ENCODE assay signal across 18 cellular contexts in the genomic region with DNA sequence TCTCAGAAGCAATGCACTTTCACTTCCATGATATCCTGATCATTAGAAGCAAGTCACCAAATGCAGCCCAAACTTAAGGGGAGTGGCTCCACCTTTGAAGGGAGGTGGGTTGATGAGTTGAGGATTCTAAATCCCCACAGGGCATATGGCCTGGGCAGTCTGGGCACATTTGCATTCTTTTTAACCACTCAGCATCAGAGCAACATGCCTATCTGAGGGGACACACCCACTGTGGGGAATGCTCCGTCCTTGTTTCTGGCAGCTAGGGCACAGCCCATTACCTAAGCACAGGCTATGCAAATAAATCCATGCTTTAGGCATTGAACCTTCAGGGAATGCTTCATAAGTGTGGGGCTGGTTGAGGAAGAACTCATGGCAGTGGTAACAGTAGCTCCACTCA.
"Had no signal": no experiment of that assay in that cellular context is flagged by ENCODE, and none has a peak within 500 bp of the region (broad histone marks: within the 10 kb centered on the region; RNA-seq: fewer than 3 reads in every experiment).

No MANE protein-coding gene starts in this region.

- H3K36me3 ChIP-seq: brain microvascular endothelial cell, neural progenitor cell, right atrium auricular region, tibial artery had no signal

- H3K9me3 ChIP-seq: right atrium auricular region, tibial artery had no signal

- H3K27me3 ChIP-seq: brain microvascular endothelial cell, neural progenitor cell, right atrium auricular region, tibial artery had no signal

- H3K27me3 Mint-ChIP-seq: activated naive CD8-positive, alpha-beta T cell had no signal

- H3K4me1 Mint-ChIP-seq: stimulated activated memory B cell treated with anti-CD40 and anti-IgM and Interleukin-4, amounts not matched to agents 10 μg/mL and 1 μg/mL and 100 μg/mL, for 72 hours had no signal

- DNase-seq: activated CD4-positive, alpha-beta T cell treated with anti-CD3 and anti-CD28 coated beads, Interleukin-2, amount 50 U/mL, for 48 hours; activated CD4-positive, CD25-positive, alpha-beta regulatory T cell treated with anti-CD3 and anti-CD28 coated beads, Interleukin-2, amount 50 U/mL, for 72 hours; activated effector memory CD4-positive, alpha-beta T cell treated with anti-CD3 and anti-CD28 coated beads, Interleukin-2, amount 50 U/mL, for 16 hours; activated T-cell treated with anti-CD3 and anti-CD28 coated beads, Interleukin-2, amount 50 U/mL, for 4 hours; amygdala; brain microvascular endothelial cell; dermis blood vessel endothelial cell; erythroblast; hypothalamus; left cardiac atrium; posterior cingulate gyrus; small intestine; stimulated activated CD4-positive, alpha-beta T cell treated with anti-CD3 and anti-CD28 coated beads, Interleukin-1b, Interleukin-23, amount 100 ng/mL, for 48 hours; tibial artery had no signal

- H3K9me3 Mint-ChIP-seq: activated T-cell treated with anti-CD3 and anti-CD28 coated beads, Interleukin-2, amount 50 U/mL, for 4 hours; stimulated activated memory B cell treated with anti-CD40 and anti-IgM and Interleukin-4, amounts not matched to agents 10 μg/mL and 1 μg/mL and 100 μg/mL, for 72 hours had no signal

- H3K36me3 Mint-ChIP-seq: activated naive CD8-positive, alpha-beta T cell; neural progenitor cell; stimulated activated memory B cell treated with anti-CD40 and anti-IgM and Interleukin-4, amounts not matched to agents 10 μg/mL and 1 μg/mL and 100 μg/mL, for 72 hours had no signal

- H3K4me1 ChIP-seq: tibial artery had no signal

- FAIRE-seq: small intestine had no signal

- H3K4me2 ChIP-seq: neural progenitor cell had no signal

- H3K9ac ChIP-seq: neural progenitor cell had no signal

- H3K27ac Mint-ChIP-seq: activated naive CD8-positive, alpha-beta T cell; neural progenitor cell; stimulated activated memory B cell treated with anti-CD40 and anti-IgM and Interleukin-4, amounts not matched to agents 10 μg/mL and 1 μg/mL and 100 μg/mL, for 72 hours had no signal

- H3K4me3 ChIP-seq: neural progenitor cell, right atrium auricular region, tibial artery had no signal

- H3K27ac ChIP-seq: brain microvascular endothelial cell, neural progenitor cell, right atrium auricular region, tibial artery had no signal

- H2AFZ ChIP-seq: neural progenitor cell had no signal

- H3K4me3 Mint-ChIP-seq: activated naive CD8-positive, alpha-beta T cell; activated T-cell treated with anti-CD3 and anti-CD28 coated beads, Interleukin-2, amount 50 U/mL, for 4 hours; neural progenitor cell; stimulated activated memory B cell treated with anti-CD40 and anti-IgM and Interleukin-4, amounts not matched to agents 10 μg/mL and 1 μg/mL and 100 μg/mL, for 72 hours had no signal
